ENCODE assay signal across 1 cellular context in the genomic region with DNA sequence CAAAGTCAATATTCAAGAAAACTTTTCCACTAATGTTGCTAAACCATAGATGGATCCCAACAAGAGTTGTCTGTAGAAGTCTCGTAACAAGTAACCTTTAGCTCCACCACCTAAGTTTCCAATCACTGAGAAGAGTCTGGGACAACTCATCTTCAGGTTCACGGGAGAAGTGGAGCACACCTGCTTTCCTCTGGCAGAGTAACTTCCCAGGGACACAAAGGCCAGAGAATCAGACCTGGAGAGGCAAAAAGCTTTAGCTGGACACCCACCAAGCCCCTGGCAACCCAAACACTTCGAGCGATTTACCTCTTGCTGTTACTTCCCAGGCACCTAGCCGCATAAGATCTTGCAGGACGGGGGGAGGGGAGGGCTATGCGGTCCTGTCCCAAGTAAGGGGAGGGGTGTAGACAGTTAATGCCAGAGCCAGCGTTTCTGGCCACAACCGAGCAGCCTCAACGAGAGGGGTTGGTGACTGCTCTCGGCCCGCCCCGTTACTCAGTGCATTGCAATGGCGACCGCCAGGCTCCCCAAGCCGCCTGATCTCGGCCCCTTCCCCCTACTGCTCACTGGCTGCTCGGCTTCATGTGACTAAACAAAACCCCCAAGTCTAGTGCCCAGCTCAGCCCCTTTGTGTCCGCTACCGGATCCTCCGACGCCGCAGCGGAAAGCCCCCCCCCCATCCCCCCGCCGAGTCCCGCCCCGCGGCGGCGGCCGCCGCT.
TF ChIP-seq lines count a peak whose summit lies in the region.

No MANE protein-coding gene starts in this region.

TF ChIP-seq in K562, 482 proteins besides CTCF, POLR2A, EP300 and RAD21 (continued from another document):
- TF ChIP-seq, protein P1, sequence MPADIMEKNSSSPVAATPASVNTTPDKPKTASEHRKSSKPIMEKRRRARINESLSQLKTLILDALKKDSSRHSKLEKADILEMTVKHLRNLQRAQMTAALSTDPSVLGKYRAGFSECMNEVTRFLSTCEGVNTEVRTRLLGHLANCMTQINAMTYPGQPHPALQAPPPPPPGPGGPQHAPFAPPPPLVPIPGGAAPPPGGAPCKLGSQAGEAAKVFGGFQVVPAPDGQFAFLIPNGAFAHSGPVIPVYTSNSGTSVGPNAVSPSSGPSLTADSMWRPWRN (IDR thresholded peaks at IDR 0.05; ENCODE audit: low read depth), result no peak
- TF ChIP-seq USF2 (CRISPR knock-in tag; IDR thresholded peaks at IDR 0.05) (peak; percentile 65), YY1 (IDR thresholded peaks at IDR 0.05; ENCODE audit: borderline replicate concordance in 1 of 3, control insufficient read depth in 1 of 3, extremely low read depth in 1 of 3, insufficient read depth in 3 of 3, insufficient read length in 1 of 3, insufficient replicate concordance in 2 of 3, low read depth in 1 of 3, low read length in 2 of 3) (peak in 1 of 3 experiments; percentile 73), POLR2AphosphoS5 (IDR thresholded peaks at IDR 0.05; ENCODE audit: control insufficient read depth, insufficient read depth, low read depth, low read length) (peak; percentile 51; the same call in 1 of the 2 replicates), ZBTB7A (IDR thresholded peaks at IDR 0.05; ENCODE audit: borderline replicate concordance, control insufficient read depth, low read depth, low read length) (peak; percentile 36; the same call in 1 of the 2 replicates), CXXC5 (CRISPR knock-in tag; IDR thresholded peaks at IDR 0.05) (no peak), ZNF184 (CRISPR knock-in tag; IDR thresholded peaks at IDR 0.05) (no peak), FOXK1 (CRISPR knock-in tag; IDR thresholded peaks at IDR 0.05; ENCODE audit: borderline replicate concordance) (peak; percentile 59; the same call in 1 of the 2 replicates), ARNT (IDR thresholded peaks at IDR 0.05) (0 out of 4 replicates have a peak, but pooled peaks of 1 of the 2 experiments have one; percentile 23), LCOR (CRISPR knock-in tag; IDR thresholded peaks at IDR 0.05) (0 out of 2 replicates have a peak, but pooled peaks have one; percentile 30), ZNF121 (CRISPR knock-in tag; conservative IDR thresholded peaks at IDR 0.05) (no peak), PRDM10 (IDR thresholded peaks at IDR 0.05; ENCODE audit: partially characterized antibody) (peak; percentile 68), ZNF197 (CRISPR knock-in tag; IDR thresholded peaks at IDR 0.05; ENCODE audit: low read depth) (no peak), FOXM1 (IDR thresholded peaks at IDR 0.05; ENCODE audit: low read depth) (no peak), FOXM1 (CRISPR knock-in tag; IDR thresholded peaks at IDR 0.05; ENCODE audit: low read depth) (0 out of 2 replicates have a peak, but pooled peaks have one; percentile 13), THAP12 (CRISPR knock-in tag; IDR thresholded peaks at IDR 0.05) (0 out of 2 replicates have a peak, but pooled peaks have one; percentile 14), ZNF766 (CRISPR knock-in tag; conservative IDR thresholded peaks at IDR 0.05) (no peak; the same call in 1 of the 2 replicates), CREM (IDR thresholded peaks at IDR 0.05; ENCODE audit: low read depth) (0 out of 2 replicates have a peak, but pooled peaks have one; percentile 22), RBBP5 (IDR thresholded peaks at IDR 0.05; ENCODE audit: borderline replicate concordance, insufficient read depth, low read length, poor library complexity, severe bottlenecking) (peak; percentile 57)
- TF ChIP-seq, protein P2, sequence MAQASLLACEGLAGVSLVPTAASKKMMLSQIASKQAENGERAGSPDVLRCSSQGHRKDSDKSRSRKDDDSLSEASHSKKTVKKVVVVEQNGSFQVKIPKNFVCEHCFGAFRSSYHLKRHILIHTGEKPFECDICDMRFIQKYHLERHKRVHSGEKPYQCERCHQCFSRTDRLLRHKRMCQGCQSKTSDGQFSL (CRISPR knock-in tag; IDR thresholded peaks at IDR 0.05), result no peak; the same call in none of the 2 replicates
- TF ChIP-seq, protein P2 (tag; IDR thresholded peaks at IDR 0.05), result peak in 1 of 2 experiments; percentile 86; a peak in 2 of 4 replicates
